27 cellular contexts compared by ENCODE assay signal in the genomic region with DNA sequence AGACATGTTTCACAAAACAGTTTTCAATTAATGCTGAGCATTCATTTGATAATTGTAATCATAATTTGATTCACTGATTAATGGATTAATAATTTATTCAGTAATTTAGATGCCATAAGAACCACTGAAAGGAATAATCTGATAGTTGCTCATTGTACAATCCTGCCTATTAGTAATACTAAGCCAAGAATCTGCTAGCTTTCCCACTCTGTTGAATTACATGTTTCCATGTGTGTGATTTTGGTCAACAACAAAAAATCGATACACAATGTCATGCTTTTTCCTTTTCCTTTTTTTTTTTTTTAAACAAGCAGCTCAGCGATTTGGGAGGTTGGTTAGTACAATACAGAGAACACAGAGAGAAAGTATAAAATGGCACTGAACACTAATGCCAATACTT.
"Had no signal": no experiment of that assay in that cellular context is flagged by ENCODE, and none has a peak within 500 bp of the region (broad histone marks: within the 10 kb centered on the region; RNA-seq: fewer than 3 reads in every experiment).

No MANE protein-coding gene starts in this region.

- H3K27ac ChIP-seq: ascending aorta, brain microvascular endothelial cell, coronary artery, dorsolateral prefrontal cortex, esophagus muscularis mucosa, foreskin keratinocyte, gastrocnemius medialis, heart left ventricle had no signal

- H3K27me3 ChIP-seq: ascending aorta, brain microvascular endothelial cell, dorsolateral prefrontal cortex, esophagus muscularis mucosa, foreskin keratinocyte, gastrocnemius medialis, heart left ventricle had no signal

- FAIRE-seq: bronchial epithelial cell had no signal

- ATAC-seq: activated CD8-positive, alpha-beta T cell treated with anti-CD3 and anti-CD28 coated beads for 36 hours; activated naive CD4-positive, alpha-beta T cell treated with anti-CD3 and anti-CD28 coated beads, Interleukin-2, amount 50 U/mL, for 72 hours; foreskin keratinocyte; gastrocnemius medialis; heart left ventricle; WTC11 had no signal

- H3K4me1 ChIP-seq: ascending aorta, esophagus muscularis mucosa, foreskin keratinocyte had no signal

- H3K4me3 ChIP-seq: ascending aorta, coronary artery, dorsolateral prefrontal cortex, esophagus muscularis mucosa, gastrocnemius medialis, heart left ventricle had no signal

- H3K9me3 ChIP-seq: ascending aorta, esophagus muscularis mucosa, gastrocnemius medialis, heart left ventricle had no signal

- DNase-seq: activated CD4-positive, alpha-beta T cell treated with anti-CD3 and anti-CD28 coated beads for 48 hours; activated CD4-positive, alpha-beta T cell treated with anti-CD3 and anti-CD28 coated beads, Interleukin-2, amount 50 U/mL, for 1 hour; activated CD4-positive, alpha-beta T cell treated with anti-CD3 and anti-CD28 coated beads, Interleukin-2, amount 50 U/mL, for 48 hours; activated CD8-positive, alpha-beta memory T cell treated with anti-CD3 and anti-CD28 coated beads for 24 hours; activated CD8-positive, alpha-beta memory T cell treated with anti-CD3 and anti-CD28 coated beads, Interleukin-2, amount 50 U/mL, for 4 hours; activated CD8-positive, alpha-beta T cell treated with anti-CD3 and anti-CD28 coated beads for 36 hours; activated effector memory CD4-positive, alpha-beta T cell treated with anti-CD3 and anti-CD28 coated beads, Interleukin-2, amount 50 U/mL, for 16 hours; activated naive CD4-positive, alpha-beta T cell treated with anti-CD3 and anti-CD28 coated beads for 36 hours; activated naive CD8-positive, alpha-beta T cell treated with anti-CD3 and anti-CD28 coated beads, Interleukin-2, amount 10 ng/mL, durations not matched to agents 7 days and 5 days; activated T-cell treated with anti-CD3 and anti-CD28 coated beads, Interleukin-2, amount 50 U/mL, for 1 hour; activated T-cell treated with anti-CD3 and anti-CD28 coated beads, Interleukin-2, amount 50 U/mL, for 48 hours; brain microvascular endothelial cell; dorsolateral prefrontal cortex; effector memory CD4-positive, alpha-beta T cell; endodermal cell; erythroblast; foreskin keratinocyte; gastrocnemius medialis; glutamatergic neuron; heart left ventricle; T-helper 2 cell had no signal
